In the genomic region with DNA sequence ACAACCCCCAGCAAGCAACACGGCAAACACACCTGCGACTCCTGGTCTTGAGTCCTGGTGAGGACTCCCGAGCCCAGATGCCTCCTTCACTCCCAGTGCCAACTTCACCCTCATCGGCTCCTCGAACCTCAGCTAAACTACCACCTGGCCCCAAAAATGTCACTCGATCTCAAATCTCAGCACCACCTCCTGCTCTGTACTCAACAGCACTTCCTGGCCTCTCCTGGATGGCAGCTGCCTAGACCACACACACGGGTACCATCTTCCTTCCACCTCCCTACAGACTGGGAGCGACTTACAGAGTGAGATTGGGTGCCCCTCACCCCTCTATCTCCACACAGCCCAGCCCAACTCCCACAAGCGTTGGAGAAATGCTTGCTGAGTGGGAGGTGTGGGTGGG, we compare ENCODE assay signal across 15 cellular contexts.
DNase-seq lines count a peak whose midpoint lies in the region; ATAC-seq and TF ChIP-seq lines count a peak whose summit lies in the region.
"Had no signal": no experiment of that assay in that cellular context is flagged by ENCODE, and none has a peak within 500 bp of the region (broad histone marks: within the 10 kb centered on the region; RNA-seq: fewer than 3 reads in every experiment).

No MANE protein-coding gene starts in this region.

- TF ChIP-seq EP300 in esophagus muscularis mucosa (IDR thresholded peaks at IDR 0.05): no peak

- intact Hi-C loops in esophagus muscularis mucosa (cut with DNase I): no loop called here

- no peak overlapping the region for H3T11ph ChIP-seq in H9 (ENCODE audit: low read length)

- H4K91ac ChIP-seq in H9 (ENCODE audit: insufficient read length, low read depth, low read length): no peak overlapping the region

- no CpG with 5 or more reads among the region's 9 CpGs for WGBS in H9 (ENCODE audit: extremely low coverage, insufficient read length, low lambda C conversion rate)
- 93% methylated on average over 9 of the region's 9 CpGs for WGBS in esophagus muscularis mucosa

- TF ChIP-seq POLR2A in esophagus muscularis mucosa (IDR thresholded peaks at IDR 0.05; ENCODE audit: low read depth) (no peak), GM18505 (IDR thresholded peaks at IDR 0.05; ENCODE audit: borderline replicate concordance, extremely low read depth, insufficient read depth, insufficient read length) (no peak)

- H3K36me3 ChIP-seq in esophagus muscularis mucosa (no peaks in the 10 kb centered on the region), osteoblast (ENCODE audit: insufficient read depth, low read length) (no peaks in the 10 kb centered on the region)

- H3K18ac ChIP-seq in H9 (ENCODE audit: insufficient read length, low read depth, low read length): no peak overlapping the region

- peak overlapping the region; percentile 21 for H4K5ac ChIP-seq in H9 (ENCODE audit: insufficient read length, low read depth, low read length)

- no peak overlapping the region for H3K56ac ChIP-seq in H9 (ENCODE audit: insufficient read length, low read depth, low read length)

- no peak overlapping the region for H2BK120ac ChIP-seq in H9 (ENCODE audit: low read depth, low read length, poor library complexity, severe bottlenecking)

- no peak overlapping the region for H2BK12ac ChIP-seq in H9 (ENCODE audit: insufficient read length, low read depth, low read length)

- H3K27ac Mint-ChIP-seq in H9: no peak overlapping the region
- H3K27ac Mint-ChIP-seq in stimulated activated effector memory CD8-positive, alpha-beta T cell treated with anti-CD3 and anti-CD28 coated beads, Interleukin-12 subunit alpha, Interleukin-12 subunit beta, amount 100 ng/mL, for 72 hours: no peak overlapping the region
- H3K27ac Mint-ChIP-seq: GM23338 had no signal

- no peak overlapping the region for H2BK20ac ChIP-seq in H9 (ENCODE audit: low read depth, low read length, poor library complexity, severe bottlenecking)

- peaks cover 0 to 7% of the 10 kb centered on the region in 2 experiments; a peak in 2 of 4 replicates for H3K4me1 Mint-ChIP-seq in H9
- no peaks in the 10 kb centered on the region for H3K4me1 Mint-ChIP-seq in stimulated activated effector memory CD8-positive, alpha-beta T cell treated with anti-CD3 and anti-CD28 coated beads, Interleukin-12 subunit alpha, Interleukin-12 subunit beta, amount 100 ng/mL, for 72 hours
- H3K4me1 Mint-ChIP-seq: CD4-positive, alpha-beta memory T cell had no signal

- H2BK5ac ChIP-seq in H9 (ENCODE audit: insufficient read length, low read length): no peak overlapping the region

- no peaks in the 10 kb centered on the region for H4K20me1 ChIP-seq in H9 (ENCODE audit: control insufficient read depth, insufficient read depth, insufficient read length)
- no peaks in the 10 kb centered on the region for H4K20me1 ChIP-seq in osteoblast (ENCODE audit: insufficient read depth, low read length)

- H3K23me2 ChIP-seq in H9 (ENCODE audit: insufficient read length, low read depth, low read length, poor library complexity, severe bottlenecking): no peaks in the 10 kb centered on the region

- no peaks in the 10 kb centered on the region for H3K4me1 ChIP-seq in H9 (ENCODE audit: insufficient read depth, low read length)
- no peaks in the 10 kb centered on the region for H3K4me1 ChIP-seq in esophagus muscularis mucosa
- no peaks in the 10 kb centered on the region for H3K4me1 ChIP-seq in osteoblast (ENCODE audit: insufficient read depth, low read length)

- no peak overlapping the region for H2AK5ac ChIP-seq in H9 (ENCODE audit: insufficient read length, low read length)

- H3K9ac ChIP-seq in H9 (ENCODE audit: extremely low read depth, insufficient read length, low read length): no peak overlapping the region

- H3K14ac ChIP-seq in H9 (ENCODE audit: insufficient read depth, low read length): no peak overlapping the region

- H3K79me1 ChIP-seq in H9 (ENCODE audit: insufficient read depth, low read depth, low read length, poor library complexity, severe bottlenecking): no peaks in the 10 kb centered on the region

- H3K4me2 ChIP-seq in H9 (ENCODE audit: insufficient read depth, insufficient read length, low read length) (no peak overlapping the region), osteoblast (ENCODE audit: insufficient read depth, low read length) (no peak overlapping the region)
- H3K4me2 ChIP-seq: GM23338 had no signal

- no peak for TF ChIP-seq CTCF in H9 (conservative IDR thresholded peaks at IDR 0.05)
- no peak for TF ChIP-seq CTCF in esophagus muscularis mucosa (IDR thresholded peaks at IDR 0.05)
- TF ChIP-seq CTCF in osteoblast (IDR thresholded peaks at IDR 0.05; ENCODE audit: extremely low read depth, low read depth, low read length): no peak

- no peak overlapping the region for H3K23ac ChIP-seq in H9 (ENCODE audit: insufficient read length, low read depth, low read length)

- H3K27me3 ChIP-seq in H9 (ENCODE audit: insufficient read depth, low read length) (no peaks in the 10 kb centered on the region), esophagus muscularis mucosa (peaks cover 0 to 2% (median 0%) of the 10 kb centered on the region in 4 donors), osteoblast (ENCODE audit: insufficient read depth, low read length) (no peaks in the 10 kb centered on the region)

- no peaks in the 10 kb centered on the region for H3K9me3 ChIP-seq in H9 (ENCODE audit: control insufficient read depth, low read depth, low read length)
- H3K9me3 ChIP-seq in esophagus muscularis mucosa: no peaks in the 10 kb centered on the region
- H3K9me3 ChIP-seq in osteoblast (ENCODE audit: low read depth, low read length): no peaks in the 10 kb centered on the region

- ATAC-seq in stimulated activated effector memory CD8-positive, alpha-beta T cell treated with anti-CD3 and anti-CD28 coated beads, Interleukin-12 subunit alpha, Interleukin-12 subunit beta, amount 100 ng/mL, for 72 hours: peak; percentile 42
- ATAC-seq in GM18505 (IDR thresholded peaks at IDR 0.05; ENCODE audit: unreplicated experiment): no peak
- ATAC-seq: GM23338 had no signal

- H2AFZ ChIP-seq in H9 (ENCODE audit: low read length) (no peak overlapping the region), osteoblast (ENCODE audit: low read length) (no peak overlapping the region)
- H2AFZ ChIP-seq: GM23338 had no signal

- no peaks in the 10 kb centered on the region for H3K9me3 Mint-ChIP-seq in H9
- no peaks in the 10 kb centered on the region for H3K9me3 Mint-ChIP-seq in stimulated activated effector memory CD8-positive, alpha-beta T cell treated with anti-CD3 and anti-CD28 coated beads, Interleukin-12 subunit alpha, Interleukin-12 subunit beta, amount 100 ng/mL, for 72 hours
- H3K9me3 Mint-ChIP-seq: CD4-positive, alpha-beta memory T cell; GM23338 had no signal

- H4K8ac ChIP-seq in H9 (replicated peaks; ENCODE audit: insufficient read length, low read depth, low read length): no peak overlapping the region

- no peak overlapping the region for H3K4ac ChIP-seq in H9 (ENCODE audit: low read depth, low read length)

- H3K27me3 Mint-ChIP-seq in H9 (ENCODE audit: low read depth): peaks cover 3% of the 10 kb centered on the region; the same call in 1 of the 2 replicates

- no peak for DNase-seq in H9
- DNase-seq in esophagus muscularis mucosa (ENCODE audit: extremely low spot score): peak; percentile 68
- peak; percentile 73 for DNase-seq in osteoblast (ENCODE audit: insufficient read length, low spot score, missing footprints)
- DNase-seq in stimulated activated effector memory CD8-positive, alpha-beta T cell treated with anti-CD3 and anti-CD28 coated beads, Interleukin-12 subunit alpha, Interleukin-12 subunit beta, amount 100 ng/mL, for 72 hours (ENCODE audit: low spot score in 2 of 2): no peak
- DNase-seq in D341Med (ENCODE audit: low spot score): no peak
- DNase-seq in HuH-7 (ENCODE audit: low spot score): no peak
- DNase-seq: C1 segment of cervical spinal cord; Calu3; CD4-positive, alpha-beta memory T cell; COR-L47; DMS153; DND-41; HCEC 1CT had no signal

- H3K4me3 ChIP-seq in esophagus muscularis mucosa (no peak overlapping the region), osteoblast (ENCODE audit: insufficient read depth, low read length) (no peak overlapping the region)
- H3K4me3 ChIP-seq: GM23338 had no signal

- H3K79me2 ChIP-seq in H9 (ENCODE audit: insufficient read depth, low read length) (no peaks in the 10 kb centered on the region), osteoblast (ENCODE audit: insufficient read depth, low read length) (no peaks in the 10 kb centered on the region)

- H3K27ac ChIP-seq in H9 (ENCODE audit: insufficient read length, low read depth, low read length): no peak overlapping the region
- H3K27ac ChIP-seq in esophagus muscularis mucosa (replicated peaks in 1 of 4): no peak overlapping the region
- no peak overlapping the region for H3K27ac ChIP-seq in osteoblast (ENCODE audit: low read depth, low read length)

- H3K4me3 Mint-ChIP-seq in H9: no peak overlapping the region
- H3K4me3 Mint-ChIP-seq in stimulated activated effector memory CD8-positive, alpha-beta T cell treated with anti-CD3 and anti-CD28 coated beads, Interleukin-12 subunit alpha, Interleukin-12 subunit beta, amount 100 ng/mL, for 72 hours: no peak overlapping the region
- H3K4me3 Mint-ChIP-seq: CD4-positive, alpha-beta memory T cell; GM23338 had no signal

- H3K36me3 Mint-ChIP-seq in H9 (ENCODE audit: insufficient read depth in 1 of 3, low read depth in 3 of 3): no peaks in the 10 kb centered on the region
- no peaks in the 10 kb centered on the region for H3K36me3 Mint-ChIP-seq in stimulated activated effector memory CD8-positive, alpha-beta T cell treated with anti-CD3 and anti-CD28 coated beads, Interleukin-12 subunit alpha, Interleukin-12 subunit beta, amount 100 ng/mL, for 72 hours
- H3K36me3 Mint-ChIP-seq: CD4-positive, alpha-beta memory T cell had no signal

- no peak overlapping the region for H2BK15ac ChIP-seq in H9 (ENCODE audit: low read depth, low read length)

Comparison
In these comparisons a context has a peak if more than half of its experiments do, and no peak if none do; other contexts are left out.
1. DNase-seq: peak in esophagus muscularis mucosa (single experiment) and osteoblast (single experiment); none in H9 (single experiment), stimulated activated effector memory CD8-positive, alpha-beta T cell treated with anti-CD3 and anti-CD28 coated beads, Interleukin-12 subunit alpha, Interleukin-12 subunit beta, amount 100 ng/mL, for 72 hours (0 of 2), D341Med (single experiment) and HuH-7 (single experiment).